Comparison of ENCODE assay signal across 8 cellular contexts in genomic region chr11:48103621-48104561, GRCh38.
DNase-seq lines count a peak whose midpoint lies in the region; ATAC-seq and TF ChIP-seq lines count a peak whose summit lies in the region.

No MANE protein-coding gene starts in this region.

- peak; percentile 77 for DNase-seq in G401 (ENCODE audit: low spot score)
- peak; percentile 54 for DNase-seq in NCI-H526 treated with DMSO at 0.1 percent for 48 hours (lab: John Stamatoyannopoulos, UW)
- DNase-seq in fibroblast of peridontal ligament (ENCODE audit: extremely low read depth), result peak; percentile 71
- DNase-seq in prostate gland (ENCODE audit: low spot score), result peak; percentile 69
- no peak for DNase-seq in ovary
- DNase-seq in GM10248 (ENCODE audit: extremely low spot score), result no peak
- DNase-seq in SHP77 treated with DMSO at 0.1 percent for 48 hours (lab: John Stamatoyannopoulos, UW), result no peak

- peaks cover 8% of the 10 kb centered on the region for H3K4me1 ChIP-seq in prostate gland (replicated peaks)
- no peaks in the 10 kb centered on the region for H3K4me1 ChIP-seq in ovary (ENCODE audit: insufficient read depth)

- H3K36me3 ChIP-seq in prostate gland (no peaks in the 10 kb centered on the region), ovary (no peaks in the 10 kb centered on the region)

- intact Hi-C loops in prostate gland (cut with DNase I), result no loop called here
- intact Hi-C loops in ovary (cut with DNase I), result loop anchor here in 1 of 4 donors (2.0 kb wide), 1 partner anchor 129 kb away; no protein-coding TSS in a partner anchor

- TF ChIP-seq CTCF in prostate gland (IDR thresholded peaks at IDR 0.05), result no peak
- no peak for TF ChIP-seq CTCF in ovary (IDR thresholded peaks at IDR 0.05)
- TF ChIP-seq CTCF in GM10248 (IDR thresholded peaks at IDR 0.05; ENCODE audit: control extremely low read depth, extremely low read depth, low read depth, missing control alignments), result no peak

- in situ Hi-C loops in G401 (cut with HindIII; ENCODE audit: low sequenced_read_pairs), result loop anchor here (25.0 kb wide), 1 partner anchor 167 kb away; no protein-coding TSS in a partner anchor

- H3K27me3 ChIP-seq in prostate gland (replicated peaks; ENCODE audit: insufficient read depth), result no peaks in the 10 kb centered on the region
- H3K27me3 ChIP-seq in ovary, result no peaks in the 10 kb centered on the region

- ATAC-seq in GM18519 (IDR thresholded peaks at IDR 0.05; ENCODE audit: low FRiP score, unreplicated experiment), result no peak

- CTCF ChIA-PET in GM10248 (lab: Yijun Ruan, JAX), result interaction anchor here (1.0 to 9.7 kb wide), 5 partner anchors 10 to 172 kb away, joined by 3 to 178 read pairs (median 5); no protein-coding TSS in a partner anchor

- WGBS in prostate gland, result 57% methylated on average over 12 of the region's 12 CpGs
- WGBS in ovary, 3 donors, result 76 to 90% (median 78%) methylated on average over 12 of the region's 12 CpGs

- H3K4me3 ChIP-seq in prostate gland (no peak overlapping the region), ovary (no peak overlapping the region)

- TF ChIP-seq POLR2A in prostate gland (IDR thresholded peaks at IDR 0.05) (no peak), ovary (IDR thresholded peaks at IDR 0.05) (no peak)

- no peak for TF ChIP-seq EP300 in ovary (IDR thresholded peaks at IDR 0.05)

- no peaks in the 10 kb centered on the region for H3K9me3 ChIP-seq in prostate gland
- no peaks in the 10 kb centered on the region for H3K9me3 ChIP-seq in ovary

- H3K27ac ChIP-seq in prostate gland (peak overlapping the region; percentile 72 to 79), ovary (no peak overlapping the region)

- POLR2A ChIA-PET in GM10248 (lab: Yijun Ruan, JAX), result no interaction called here

Comparison
In these comparisons a context has a peak if more than half of its experiments do, and no peak if none do; other contexts are left out.
1. DNase-seq: peak in G401 (single experiment), NCI-H526 treated with DMSO at 0.1 percent for 48 hours (single experiment), fibroblast of peridontal ligament (single experiment) and prostate gland (single experiment); none in ovary (0 of 5), GM10248 (single experiment) and SHP77 treated with DMSO at 0.1 percent for 48 hours (single experiment).
2. H3K27ac ChIP-seq: peak in prostate gland (2 of 2); none in ovary (0 of 2).